Comparison of ENCODE assay signal across 8 cellular contexts in genomic region chr4:52665592-52665991, GRCh38. TPM values are rescaled to one million over a fixed set of nuclear protein-coding genes. Genes with fewer than 3 reads are reported as not detected.
DNase-seq lines count a peak whose midpoint lies in the region; ATAC-seq and TF ChIP-seq lines count a peak whose summit lies in the region.

No MANE protein-coding gene starts in this region.

- peaks cover 10% of the 10 kb centered on the region for H3K4me1 Mint-ChIP-seq in MCF 10A (ENCODE audit: insufficient read depth, unreplicated experiment)
- H3K4me1 Mint-ChIP-seq in neural crest cell: peaks cover 3% of the 10 kb centered on the region

- POLR2A ChIA-PET in MCF 10A (lab: Yijun Ruan, JAX): interaction anchor here (0.6 kb wide), 1 partner anchor 40 kb away, joined by 3 read pairs; no protein-coding TSS in a partner anchor

- H3K4me1 ChIP-seq in breast epithelium (no peaks in the 10 kb centered on the region), adrenal gland (replicated peaks in 1 of 2) (peaks cover 2 to 5% of the 10 kb centered on the region in 2 donors)

- DNase-seq in MCF 10A (ENCODE audit: unreplicated experiment): peak; percentile 29
- no peak for DNase-seq in breast epithelium (ENCODE audit: low spot score in 2 of 2)
- no peak for DNase-seq in adrenal gland
- no peak for DNase-seq in neural crest cell (ENCODE audit: low read depth, low spot score)
- no peak for DNase-seq in posterior cingulate gyrus
- DNase-seq in DMS79 treated with DMSO at 0.1 percent for 48 hours (lab: John Stamatoyannopoulos, UW): no peak
- DNase-seq in SK-N-DZ (ENCODE audit: low spot score): no peak

- intact Hi-C loops in MCF 10A (cut with micrococcal nuclease) (loop anchor here (2.0 to 5.0 kb wide), 4 partner anchors 121 to 431 kb away; no protein-coding TSS in a partner anchor), breast epithelium (cut with DNase I; ENCODE audit: low total_unique reads) (no loop called here), adrenal gland (cut with DNase I) (no loop called here), posterior cingulate gyrus (cut with DNase I) (no loop called here)

- H3K27ac Mint-ChIP-seq in MCF 10A (ENCODE audit: low read depth, unreplicated experiment) (no peak overlapping the region), neural crest cell (ENCODE audit: unreplicated experiment) (no peak overlapping the region)

- no peaks in the 10 kb centered on the region for H3K27me3 ChIP-seq in breast epithelium
- H3K27me3 ChIP-seq in adrenal gland: no peaks in the 10 kb centered on the region

- H3K27ac ChIP-seq in breast epithelium: no peak overlapping the region
- H3K27ac ChIP-seq in adrenal gland: no peak overlapping the region

- H3K9me3 Mint-ChIP-seq in MCF 10A (ENCODE audit: unreplicated experiment): peaks cover 8% of the 10 kb centered on the region
- H3K9me3 Mint-ChIP-seq in neural crest cell: peaks cover 6% of the 10 kb centered on the region

- H3K4me3 ChIP-seq in breast epithelium: no peak overlapping the region
- H3K4me3 ChIP-seq in adrenal gland: no peak overlapping the region

- ATAC-seq in HG03159 (IDR thresholded peaks at IDR 0.05; ENCODE audit: unreplicated experiment): peak; percentile 85

- H3K27me3 Mint-ChIP-seq in MCF 10A (ENCODE audit: insufficient read depth, unreplicated experiment): no peaks in the 10 kb centered on the region
- peaks cover 2% of the 10 kb centered on the region for H3K27me3 Mint-ChIP-seq in neural crest cell (ENCODE audit: low read depth)

- TF ChIP-seq CTCF in MCF 10A (IDR thresholded peaks at IDR 0.05; ENCODE audit: unreplicated experiment): peak; percentile 24
- TF ChIP-seq CTCF in breast epithelium (IDR thresholded peaks at IDR 0.05): no peak
- TF ChIP-seq CTCF in adrenal gland (IDR thresholded peaks at IDR 0.05): peak in 4 of 6 experiments; percentile 20 to 37 (median 26)
- TF ChIP-seq CTCF in neural crest cell (conservative IDR thresholded peaks at IDR 0.05): no peak

- no peak for TF ChIP-seq POLR2A in breast epithelium (IDR thresholded peaks at IDR 0.05)
- no peak for TF ChIP-seq POLR2A in adrenal gland (IDR thresholded peaks at IDR 0.05)

- H3K36me3 Mint-ChIP-seq in MCF 10A (ENCODE audit: insufficient read depth, unreplicated experiment): peaks cover 10% of the 10 kb centered on the region
- peaks cover 23% of the 10 kb centered on the region for H3K36me3 Mint-ChIP-seq in neural crest cell (ENCODE audit: low read depth)

- BruUV-seq in MCF 10A (replicated peaks; lab: Mats Ljungman, UMichigan): no TSS peak

- WGBS in adrenal gland, 4 donors: 15 to 33% (median 24%) methylated on average over 2 of the region's 2 CpGs

- CTCF ChIA-PET in MCF 10A (lab: Yijun Ruan, JAX): interaction anchor here (0.6 to 2.0 kb wide), 7 partner anchors 10 to 317 kb away, joined by 3 to 13 read pairs (median 3); no protein-coding TSS in a partner anchor

- H3K36me3 ChIP-seq in breast epithelium (no peaks in the 10 kb centered on the region), adrenal gland (replicated peaks in 1 of 2) (no peaks in the 10 kb centered on the region)

- H3K4me3 Mint-ChIP-seq in MCF 10A (ENCODE audit: unreplicated experiment) (no peak overlapping the region), neural crest cell (peak overlapping the region; percentile 7)

- H3K9me3 ChIP-seq in breast epithelium: no peaks in the 10 kb centered on the region
- H3K9me3 ChIP-seq in adrenal gland (replicated peaks in 1 of 3): no peaks in the 10 kb centered on the region

RNA-seq across cellular contexts. Expression of gene USP46, which starts 6.5 kb away (rescaled TPM):
- 16.8 and 23.0 TPM in 2 replicates for total RNA-seq in MCF 10A (2022)
- 10 to 100 TPM in 2 of 3 donors, 1 to 10 TPM in 1; 8.0 to 16.8 (median 14.1) TPM for total RNA-seq in breast epithelium
- total RNA-seq in adrenal gland: 10 to 100 TPM; 12.1 to 37.5 (median 21.5) TPM
- polyA plus RNA-seq in adrenal gland: 10 to 100 TPM in 1 of 3 donors, 1 to 10 TPM in 2; 1.9 to 19.1 (median 3.3) TPM
- 34.0 and 41.1 TPM in 2 replicates for total RNA-seq in neural crest cell
- polyA plus RNA-seq in SK-N-DZ (2014; cell fraction: cytosol; rRNA removed): 8.0 and 12.3 TPM in 2 replicates
- 7.1 and 8.3 TPM in 2 replicates for polyA plus RNA-seq in SK-N-DZ (2014; cell fraction: nucleus; rRNA removed)

Comparison
In these comparisons a context has a peak if more than half of its experiments do, and no peak if none do; other contexts are left out.
1. CTCF ChIP-seq: peak in MCF 10A (single experiment) and adrenal gland (4 of 6); none in breast epithelium (0 of 3) and neural crest cell (single experiment).